ENCODE assay signal across 1 cellular context in the genomic region with DNA sequence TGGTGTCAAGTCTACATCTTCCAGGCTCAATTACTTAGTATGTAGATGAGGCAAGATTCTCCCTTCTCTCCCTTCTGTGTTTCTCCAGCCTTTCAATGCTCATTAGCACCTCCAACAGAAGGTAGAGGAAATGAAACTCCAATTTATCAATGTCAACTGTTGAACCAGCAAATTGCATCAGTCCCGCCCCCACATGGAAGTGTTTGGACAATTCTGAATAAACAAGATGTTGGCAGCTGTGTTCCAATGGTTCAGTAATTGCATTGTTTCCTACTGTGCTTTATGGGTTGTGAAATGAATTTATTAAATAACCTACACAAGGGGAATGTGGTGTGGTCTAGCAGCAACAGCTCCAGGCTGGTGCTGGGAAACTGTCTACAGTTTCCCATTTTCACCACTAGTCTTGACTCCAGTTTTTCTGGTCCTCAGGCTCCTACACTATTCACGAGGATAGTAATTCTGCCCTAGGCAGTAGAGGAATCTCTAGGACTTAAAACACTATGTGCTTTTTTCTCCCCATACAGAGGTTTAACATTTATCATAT.
TF ChIP-seq lines count a peak whose summit lies in the region.

No MANE protein-coding gene starts in this region.

TF ChIP-seq in GM12878, 131 proteins besides CTCF, POLR2A, EP300 and RAD21 (continued from another document):
- TF ChIP-seq, protein P1, sequence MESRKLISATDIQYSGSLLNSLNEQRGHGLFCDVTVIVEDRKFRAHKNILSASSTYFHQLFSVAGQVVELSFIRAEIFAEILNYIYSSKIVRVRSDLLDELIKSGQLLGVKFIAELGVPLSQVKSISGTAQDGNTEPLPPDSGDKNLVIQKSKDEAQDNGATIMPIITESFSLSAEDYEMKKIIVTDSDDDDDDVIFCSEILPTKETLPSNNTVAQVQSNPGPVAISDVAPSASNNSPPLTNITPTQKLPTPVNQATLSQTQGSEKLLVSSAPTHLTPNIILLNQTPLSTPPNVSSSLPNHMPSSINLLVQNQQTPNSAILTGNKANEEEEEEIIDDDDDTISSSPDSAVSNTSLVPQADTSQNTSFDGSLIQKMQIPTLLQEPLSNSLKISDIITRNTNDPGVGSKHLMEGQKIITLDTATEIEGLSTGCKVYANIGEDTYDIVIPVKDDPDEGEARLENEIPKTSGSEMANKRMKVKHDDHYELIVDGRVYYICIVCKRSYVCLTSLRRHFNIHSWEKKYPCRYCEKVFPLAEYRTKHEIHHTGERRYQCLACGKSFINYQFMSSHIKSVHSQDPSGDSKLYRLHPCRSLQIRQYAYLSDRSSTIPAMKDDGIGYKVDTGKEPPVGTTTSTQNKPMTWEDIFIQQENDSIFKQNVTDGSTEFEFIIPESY (IDR thresholded peaks at IDR 0.05), result no peak
- TF ChIP-seq, protein P2, sequence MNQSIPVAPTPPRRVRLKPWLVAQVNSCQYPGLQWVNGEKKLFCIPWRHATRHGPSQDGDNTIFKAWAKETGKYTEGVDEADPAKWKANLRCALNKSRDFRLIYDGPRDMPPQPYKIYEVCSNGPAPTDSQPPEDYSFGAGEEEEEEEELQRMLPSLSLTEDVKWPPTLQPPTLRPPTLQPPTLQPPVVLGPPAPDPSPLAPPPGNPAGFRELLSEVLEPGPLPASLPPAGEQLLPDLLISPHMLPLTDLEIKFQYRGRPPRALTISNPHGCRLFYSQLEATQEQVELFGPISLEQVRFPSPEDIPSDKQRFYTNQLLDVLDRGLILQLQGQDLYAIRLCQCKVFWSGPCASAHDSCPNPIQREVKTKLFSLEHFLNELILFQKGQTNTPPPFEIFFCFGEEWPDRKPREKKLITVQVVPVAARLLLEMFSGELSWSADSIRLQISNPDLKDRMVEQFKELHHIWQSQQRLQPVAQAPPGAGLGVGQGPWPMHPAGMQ (IDR thresholded peaks at IDR 0.05; ENCODE audit: borderline replicate concordance), result no peak
- no peak for TF ChIP-seq FOS (IDR thresholded peaks at IDR 0.05; ENCODE audit: borderline replicate concordance, extremely low read depth, insufficient read length)
- TF ChIP-seq BACH1 (IDR thresholded peaks at IDR 0.05; ENCODE audit: borderline replicate concordance), result peak; percentile 95
- peak; percentile 92 for TF ChIP-seq ZNF217 (IDR thresholded peaks at IDR 0.05)
- peak; percentile 39; the same call in 1 of the 2 replicates for TF ChIP-seq RAD51 (IDR thresholded peaks at IDR 0.05)
- TF ChIP-seq MAX (IDR thresholded peaks at IDR 0.05; ENCODE audit: low read depth, low read length), result no peak
- peak; percentile 37; the same call in 1 of the 2 replicates for TF ChIP-seq FOXM1 (IDR thresholded peaks at IDR 0.05; ENCODE audit: low read depth, low read length)
- no peak for TF ChIP-seq E4F1 (IDR thresholded peaks at IDR 0.05; ENCODE audit: borderline replicate concordance, partially characterized antibody)
- TF ChIP-seq RFX5 (IDR thresholded peaks at IDR 0.05; ENCODE audit: low read depth, low read length), result no peak
- TF ChIP-seq SIN3A (IDR thresholded peaks at IDR 0.05; ENCODE audit: low read depth, low read length), result no peak
- no peak for TF ChIP-seq FOXK2 (IDR thresholded peaks at IDR 0.05)
- peak; percentile 15 to 42; a peak in 1 of 4 replicates for TF ChIP-seq BHLHE40 (IDR thresholded peaks at IDR 0.05; ENCODE audit: borderline replicate concordance in 1 of 2, low read depth in 2 of 2, low read length in 1 of 2)
- no peak for TF ChIP-seq EZH2 (IDR thresholded peaks at IDR 0.05; ENCODE audit: borderline replicate concordance, control insufficient read depth, low read depth, low read length)
- TF ChIP-seq PRDM15 (CRISPR knock-in tag; IDR thresholded peaks at IDR 0.05), result no peak
- no peak for TF ChIP-seq MTA3 (IDR thresholded peaks at IDR 0.05; ENCODE audit: borderline replicate concordance, low read length)
- TF ChIP-seq NRF1 (conservative IDR thresholded peaks at IDR 0.05; ENCODE audit: low read depth, low read length), result no peak
- TF ChIP-seq, protein P3, sequence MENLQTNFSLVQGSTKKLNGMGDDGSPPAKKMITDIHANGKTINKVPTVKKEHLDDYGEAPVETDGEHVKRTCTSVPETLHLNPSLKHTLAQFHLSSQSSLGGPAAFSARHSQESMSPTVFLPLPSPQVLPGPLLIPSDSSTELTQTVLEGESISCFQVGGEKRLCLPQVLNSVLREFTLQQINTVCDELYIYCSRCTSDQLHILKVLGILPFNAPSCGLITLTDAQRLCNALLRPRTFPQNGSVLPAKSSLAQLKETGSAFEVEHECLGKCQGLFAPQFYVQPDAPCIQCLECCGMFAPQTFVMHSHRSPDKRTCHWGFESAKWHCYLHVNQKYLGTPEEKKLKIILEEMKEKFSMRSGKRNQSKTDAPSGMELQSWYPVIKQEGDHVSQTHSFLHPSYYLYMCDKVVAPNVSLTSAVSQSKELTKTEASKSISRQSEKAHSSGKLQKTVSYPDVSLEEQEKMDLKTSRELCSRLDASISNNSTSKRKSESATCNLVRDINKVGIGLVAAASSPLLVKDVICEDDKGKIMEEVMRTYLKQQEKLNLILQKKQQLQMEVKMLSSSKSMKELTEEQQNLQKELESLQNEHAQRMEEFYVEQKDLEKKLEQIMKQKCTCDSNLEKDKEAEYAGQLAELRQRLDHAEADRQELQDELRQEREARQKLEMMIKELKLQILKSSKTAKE (IDR thresholded peaks at IDR 0.05; ENCODE audit: low read depth, poor library complexity, severe bottlenecking), result peak; percentile 65
- no peak for TF ChIP-seq ASH2L (IDR thresholded peaks at IDR 0.05; ENCODE audit: borderline replicate concordance, low read depth)
- TF ChIP-seq SMARCA5 (IDR thresholded peaks at IDR 0.05), result no peak
- no peak for TF ChIP-seq HDGF (IDR thresholded peaks at IDR 0.05)
- no peak for TF ChIP-seq SUZ12 (IDR thresholded peaks at IDR 0.05; ENCODE audit: unreplicated experiment)
- TF ChIP-seq ATF2 (IDR thresholded peaks at IDR 0.05; ENCODE audit: low read length), result peak; percentile 70; the same call in 1 of the 2 replicates
- TF ChIP-seq USF1 (IDR thresholded peaks at IDR 0.05; ENCODE audit: borderline replicate concordance, extremely low read length, insufficient read depth, low read depth, low read length), result no peak
- TF ChIP-seq HSF1 (IDR thresholded peaks at IDR 0.05; ENCODE audit: low read depth, low read length), result no peak
- TF ChIP-seq YBX1 (IDR thresholded peaks at IDR 0.05), result no peak
- peak; percentile 64 for TF ChIP-seq MEF2B (IDR thresholded peaks at IDR 0.05; ENCODE audit: partially characterized antibody, poor library complexity, severe bottlenecking)
- 0 out of 2 replicates have a peak, but pooled peaks have one; percentile 63 for TF ChIP-seq TCF12 (IDR thresholded peaks at IDR 0.05; ENCODE audit: low read depth, low read length)
- no peak for TF ChIP-seq IRF3 (IDR thresholded peaks at IDR 0.05)
- TF ChIP-seq, protein P4, sequence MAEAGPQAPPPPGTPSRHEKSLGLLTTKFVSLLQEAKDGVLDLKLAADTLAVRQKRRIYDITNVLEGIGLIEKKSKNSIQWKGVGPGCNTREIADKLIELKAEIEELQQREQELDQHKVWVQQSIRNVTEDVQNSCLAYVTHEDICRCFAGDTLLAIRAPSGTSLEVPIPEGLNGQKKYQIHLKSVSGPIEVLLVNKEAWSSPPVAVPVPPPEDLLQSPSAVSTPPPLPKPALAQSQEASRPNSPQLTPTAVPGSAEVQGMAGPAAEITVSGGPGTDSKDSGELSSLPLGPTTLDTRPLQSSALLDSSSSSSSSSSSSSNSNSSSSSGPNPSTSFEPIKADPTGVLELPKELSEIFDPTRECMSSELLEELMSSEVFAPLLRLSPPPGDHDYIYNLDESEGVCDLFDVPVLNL (IDR thresholded peaks at IDR 0.05; ENCODE audit: low read depth, low read length), result no peak
- TF ChIP-seq NFXL1 (IDR thresholded peaks at IDR 0.05; ENCODE audit: borderline replicate concordance), result no peak
- no peak for TF ChIP-seq TCF7 (IDR thresholded peaks at IDR 0.05; ENCODE audit: borderline replicate concordance)
- peak; percentile 63; the same call in 1 of the 2 replicates for TF ChIP-seq NFIC (IDR thresholded peaks at IDR 0.05; ENCODE audit: low read depth, low read length)
- TF ChIP-seq HDAC2 (IDR thresholded peaks at IDR 0.05), result no peak
- peak; percentile 85 for TF ChIP-seq EED (IDR thresholded peaks at IDR 0.05; ENCODE audit: low read depth)
- TF ChIP-seq ZNF207 (IDR thresholded peaks at IDR 0.05; ENCODE audit: borderline replicate concordance), result no peak
- no peak for TF ChIP-seq GABPA (IDR thresholded peaks at IDR 0.05; ENCODE audit: low read depth)
- TF ChIP-seq RB1 (IDR thresholded peaks at IDR 0.05; ENCODE audit: borderline replicate concordance), result no peak
- no peak for TF ChIP-seq NR2C2 (IDR thresholded peaks at IDR 0.05; ENCODE audit: borderline replicate concordance, control insufficient read depth, insufficient read length, low read depth)
